ENCODE assay signal across 1 cellular context in genomic region chr5:82092-82491, GRCh38.
TF ChIP-seq lines count a peak whose summit lies in the region.

No MANE protein-coding gene starts in this region.

TF ChIP-seq in H1, 55 proteins besides CTCF, POLR2A, EP300 and RAD21:
- TF ChIP-seq SIN3A (conservative IDR thresholded peaks at IDR 0.05 in 1 of 2, IDR thresholded peaks at IDR 0.05 in 1 of 2; ENCODE audit: low read depth in 1 of 2, low read length in 2 of 2) (peak; percentile 64 to 68; a peak in 2 of 4 replicates), RFX5 (IDR thresholded peaks at IDR 0.05; ENCODE audit: borderline replicate concordance, low read depth, low read length) (no peak), CREB1 (IDR thresholded peaks at IDR 0.05) (0 out of 2 replicates have a peak, but pooled peaks have one; percentile 32), RBBP5 (IDR thresholded peaks at IDR 0.05; ENCODE audit: borderline replicate concordance, low read depth, low read length) (peak; percentile 71; the same call in 1 of the 2 replicates), ATF2 (IDR thresholded peaks at IDR 0.05; ENCODE audit: low read length) (no peak), POU5F1 (IDR thresholded peaks at IDR 0.05; ENCODE audit: low read depth, low read length) (0 out of 2 replicates have a peak, but pooled peaks have one; percentile 19), SP1 (IDR thresholded peaks at IDR 0.05; ENCODE audit: low read depth, low read length) (peak; percentile 77), TBP (IDR thresholded peaks at IDR 0.05; ENCODE audit: low read depth, low read length) (peak; percentile 47; the same call in 1 of the 2 replicates), TAF1 (IDR thresholded peaks at IDR 0.05; ENCODE audit: low read depth, low read length) (0 out of 2 replicates have a peak, but pooled peaks have one; percentile 29), SP4 (IDR thresholded peaks at IDR 0.05; ENCODE audit: low read length) (no peak), TCF12 (IDR thresholded peaks at IDR 0.05; ENCODE audit: low read depth, low read length) (peak; percentile 74; the same call in 1 of the 2 replicates), ATF3 (IDR thresholded peaks at IDR 0.05; ENCODE audit: insufficient read depth, low read depth, low read length) (no peak), TEAD4 (IDR thresholded peaks at IDR 0.05; ENCODE audit: low read depth, low read length) (peak; percentile 100), CBX8 (IDR thresholded peaks at IDR 0.05; ENCODE audit: borderline replicate concordance, low read depth, low read length) (no peak), HDAC2 (IDR thresholded peaks at IDR 0.05; ENCODE audit: borderline replicate concordance in 1 of 2, low read depth in 2 of 2, low read length in 2 of 2) (peak in 1 of 2 experiments; percentile 85; a peak in 1 of 4 replicates), CHD7 (IDR thresholded peaks at IDR 0.05; ENCODE audit: insufficient replicate concordance, low read length) (peak; percentile 51), YY1 (IDR thresholded peaks at IDR 0.05; ENCODE audit: low read depth, low read length) (0 out of 2 replicates have a peak, but pooled peaks have one; percentile 43), ASH2L (IDR thresholded peaks at IDR 0.05; ENCODE audit: low read length) (peak; percentile 73), GABPA (IDR thresholded peaks at IDR 0.05; ENCODE audit: borderline replicate concordance, insufficient read depth, low read length) (peak; percentile 39; the same call in 1 of the 2 replicates), USF2 (IDR thresholded peaks at IDR 0.05; ENCODE audit: low read length) (no peak), JUND (IDR thresholded peaks at IDR 0.05; ENCODE audit: low read length) (peak; percentile 15; the same call in 1 of the 2 replicates), NANOG (IDR thresholded peaks at IDR 0.05; ENCODE audit: insufficient read depth, low read depth, low read length, poor library complexity, severe bottlenecking) (peak; percentile 58)
